Comparison of ENCODE assay signal across 1 cellular context in genomic region chr2:55419514-55420243, GRCh38.
TF ChIP-seq lines count a peak whose summit lies in the region.

Gene CCDC88A (minus strand): TSS chr2:55419856. CDS start chr2:55419079, 777 bp downstream.

TF ChIP-seq in SK-N-SH, 30 proteins besides CTCF, POLR2A, EP300 and RAD21 (continued from another document):
- no peak; the same call in 1 of the 2 replicates for TF ChIP-seq GABPA (IDR thresholded peaks at IDR 0.05; ENCODE audit: low read depth)
- TF ChIP-seq TCF12 (IDR thresholded peaks at IDR 0.05), result no peak
- TF ChIP-seq FOXJ3 (CRISPR knock-in tag; IDR thresholded peaks at IDR 0.05), result no peak; the same call in 1 of the 2 replicates
- peak; percentile 79 for TF ChIP-seq MAX (IDR thresholded peaks at IDR 0.05; ENCODE audit: low read depth)
- peak; percentile 98 for TF ChIP-seq TAF1 (IDR thresholded peaks at IDR 0.05; ENCODE audit: borderline replicate concordance, low read depth, low read length)
- no peak for TF ChIP-seq RXRA (IDR thresholded peaks at IDR 0.05; ENCODE audit: borderline replicate concordance, low read depth)
- peak; percentile 71 for TF ChIP-seq YY1 (IDR thresholded peaks at IDR 0.05; ENCODE audit: low read depth)
- TF ChIP-seq SIN3A (IDR thresholded peaks at IDR 0.05; ENCODE audit: borderline replicate concordance, low read depth, low read length), result peak; percentile 93
- no peak for TF ChIP-seq IRF3 (IDR thresholded peaks at IDR 0.05; ENCODE audit: low read depth, low read length)
- TF ChIP-seq EZH2phosphoT487 (IDR thresholded peaks at IDR 0.05; ENCODE audit: borderline replicate concordance, low read depth), result no peak
- peak; percentile 33; the same call in 1 of the 2 replicates for TF ChIP-seq FOXM1 (IDR thresholded peaks at IDR 0.05; ENCODE audit: low read depth)
- no peak for TF ChIP-seq USF1 (IDR thresholded peaks at IDR 0.05; ENCODE audit: borderline replicate concordance, low read depth)
- TF ChIP-seq RCOR1 (IDR thresholded peaks at IDR 0.05; ENCODE audit: low read length), result peak; percentile 44; the same call in 1 of the 2 replicates
- peak; percentile 30; the same call in 1 of the 2 replicates for TF ChIP-seq MEF2A (IDR thresholded peaks at IDR 0.05; ENCODE audit: borderline replicate concordance, low read depth)
- TF ChIP-seq NRF1 (IDR thresholded peaks at IDR 0.05; ENCODE audit: low read depth, low read length), result no peak
- 0 out of 2 replicates have a peak, but pooled peaks have one; percentile 24 for TF ChIP-seq ZBTB33 (IDR thresholded peaks at IDR 0.05; ENCODE audit: borderline replicate concordance, low read depth)
- TF ChIP-seq SMC3 (IDR thresholded peaks at IDR 0.05; ENCODE audit: low read depth, low read length), result peak; percentile 12; the same call in 1 of the 2 replicates
- peak; percentile 29; the same call in 1 of the 2 replicates for TF ChIP-seq JUND (IDR thresholded peaks at IDR 0.05)
- TF ChIP-seq NFIC (IDR thresholded peaks at IDR 0.05; ENCODE audit: borderline replicate concordance), result 0 out of 2 replicates have a peak, but pooled peaks have one; percentile 22
- TF ChIP-seq RFX5 (IDR thresholded peaks at IDR 0.05; ENCODE audit: low read length), result peak; percentile 45; the same call in 1 of the 2 replicates
- TF ChIP-seq USF2 (IDR thresholded peaks at IDR 0.05; ENCODE audit: borderline replicate concordance, low read depth, low read length), result no peak
- peak; percentile 97 for TF ChIP-seq POLR2AphosphoS5 (IDR thresholded peaks at IDR 0.05; ENCODE audit: low read depth, low read length)
- peak; percentile 47; the same call in 1 of the 2 replicates for TF ChIP-seq TEAD4 (IDR thresholded peaks at IDR 0.05; ENCODE audit: borderline replicate concordance, insufficient read depth)
